In genomic region chr17:12537436-12537835, GRCh38 we compare ENCODE assay signal across 18 cellular contexts.
DNase-seq lines count a peak whose midpoint lies in the region; ATAC-seq, FAIRE-seq and TF ChIP-seq lines count a peak whose summit lies in the region.
"Had no signal": no experiment of that assay in that cellular context is flagged by ENCODE, and none has a peak within 500 bp of the region (broad histone marks: within the 10 kb centered on the region; RNA-seq: fewer than 3 reads in every experiment).

No MANE protein-coding gene starts in this region.

- H3K27ac ChIP-seq in HepG2 (ENCODE audit: extremely low read length, insufficient read depth, low read length): no peak overlapping the region
- no peak overlapping the region for H3K27ac ChIP-seq in right lobe of liver
- H3K27ac ChIP-seq in keratinocyte (ENCODE audit: control insufficient read depth, insufficient read depth, low read length): no peak overlapping the region
- H3K27ac ChIP-seq: 22Rv1, BLaER1 had no signal

- no peak overlapping the region for H3K9ac ChIP-seq in HepG2 (ENCODE audit: insufficient read depth, low read depth, low read length)
- no peak overlapping the region for H3K9ac ChIP-seq in keratinocyte (ENCODE audit: control insufficient read depth, extremely low read depth, insufficient read depth, low read length)
- H3K9ac ChIP-seq: BLaER1 had no signal

- TF ChIP-seq EP300 in HepG2 (IDR thresholded peaks at IDR 0.05; ENCODE audit: low read depth in 2 of 2, low read length in 2 of 2) (no peak), HepG2 (CRISPR knock-in tag; IDR thresholded peaks at IDR 0.05; ENCODE audit: borderline replicate concordance) (no peak)

- TF ChIP-seq CTCF in HepG2 (CRISPR knock-in tag; IDR thresholded peaks at IDR 0.05): no peak
- TF ChIP-seq CTCF in right lobe of liver (IDR thresholded peaks at IDR 0.05): no peak
- no peak for TF ChIP-seq CTCF in bronchial epithelial cell (IDR thresholded peaks at IDR 0.05; ENCODE audit: insufficient read depth, low read length, severe bottlenecking)
- no peak for TF ChIP-seq CTCF in keratinocyte (optimal IDR thresholded peaks at IDR 0.05 in 1 of 3, IDR thresholded peaks at IDR 0.05 in 1 of 3, conservative IDR thresholded peaks at IDR 0.05 in 1 of 3; ENCODE audit: extremely low read depth in 1 of 3, insufficient read depth in 2 of 3, low read length in 3 of 3)

- H3K79me2 ChIP-seq in HepG2 (ENCODE audit: insufficient read depth, low read length): no peaks in the 10 kb centered on the region
- H3K79me2 ChIP-seq in keratinocyte (ENCODE audit: control insufficient read depth, insufficient read depth, low read length): no peaks in the 10 kb centered on the region

- WGBS in HepG2 (ENCODE audit: low lambda C conversion rate): 1% methylated on average over 3 of the region's 3 CpGs
- WGBS in right lobe of liver (ENCODE audit: insufficient coverage, low coverage, low lambda C conversion rate, missing lambda C conversion rate): 58% methylated on average over 3 of the region's 3 CpGs

- TF ChIP-seq POLR2A in HepG2 (IDR thresholded peaks at IDR 0.05; ENCODE audit: insufficient read depth in 1 of 2, low read depth in 2 of 2, low read length in 2 of 2): no peak
- TF ChIP-seq POLR2A in right lobe of liver (IDR thresholded peaks at IDR 0.05): no peak

- FAIRE-seq in HepG2 (lab: Jason Lieb, UNC) (no peak), bronchial epithelial cell (lab: Jason Lieb, UNC) (no peak), keratinocyte (lab: Jason Lieb, UNC) (peak; percentile 44)
- FAIRE-seq: G401.6, GM12891, H54 had no signal

- in situ Hi-C loops in HepG2 (cut with HindIII; ENCODE audit: extremely low pct_ligation_motif_present, low pct_unique_long_range_greater_than_20kb): no loop called here

- H3K9me1 ChIP-seq in keratinocyte (ENCODE audit: control insufficient read depth, extremely low read depth, insufficient read depth, low read length): no peaks in the 10 kb centered on the region

- BruUV-seq in HepG2 (replicated peaks; lab: Mats Ljungman, UMichigan): no TSS peak

- dilution Hi-C loops in keratinocyte (cut with MboI; ENCODE audit: extremely low pct_ligation_motif_present, low sequenced_read_pairs): no loop called here

- DNase-seq in HepG2 (ENCODE audit: low spot score): no peak
- no peak for DNase-seq in right lobe of liver
- peak; percentile 55 for DNase-seq in bronchial epithelial cell (ENCODE audit: low read depth)
- no peak for DNase-seq in keratinocyte (ENCODE audit: low read depth, low spot score)
- DNase-seq in effector CD8-positive, alpha-beta T cell (lab: John Stamatoyannopoulos, UW): no peak
- DNase-seq in Right ventricle myocardium inferior (ENCODE audit: missing footprints): no peak
- DNase-seq: Calu3; CD8-positive, alpha-beta T cell; DMS79 treated with DMSO at 0.1 percent for 48 hours; EL; HCEC 1CT had no signal

- ATAC-seq in HepG2 (no peak), right lobe of liver (no peak), Right ventricle myocardium inferior (no peak), GM19324 (IDR thresholded peaks at IDR 0.05; ENCODE audit: low FRiP score, unreplicated experiment) (no peak)
- ATAC-seq: CD8-positive, alpha-beta T cell; GM23338 had no signal

- H3K36me3 ChIP-seq in HepG2 (replicated peaks in 1 of 2; ENCODE audit: control insufficient read depth in 1 of 2, insufficient read depth in 2 of 2, low read length in 2 of 2) (no peaks in the 10 kb centered on the region), right lobe of liver (no peaks in the 10 kb centered on the region), bronchial epithelial cell (ENCODE audit: control insufficient read depth, insufficient read depth, low read length) (no peaks in the 10 kb centered on the region), keratinocyte (ENCODE audit: control insufficient read depth in 2 of 2, extremely low read depth in 1 of 2, insufficient read depth in 2 of 2, low read length in 2 of 2) (no peaks in the 10 kb centered on the region)
- H3K36me3 ChIP-seq: BLaER1 had no signal

- CTCF ChIA-PET in HepG2 (lab: Yijun Ruan, JAX; ENCODE audit: low intra/inter-chr PET ratio, low total read pairs): no interaction called here

- no peak for TF ChIP-seq RAD21 in HepG2 (CRISPR knock-in tag; IDR thresholded peaks at IDR 0.05)

- H4K20me1 ChIP-seq in HepG2 (ENCODE audit: insufficient read depth, low read length): no peaks in the 10 kb centered on the region
- no peaks in the 10 kb centered on the region for H4K20me1 ChIP-seq in keratinocyte (ENCODE audit: control insufficient read depth, extremely low read depth, insufficient read depth, low read length)
- H4K20me1 ChIP-seq: BLaER1 had no signal

- POLR2A ChIA-PET in HepG2 (lab: Yijun Ruan, JAX): no interaction called here

- H3K4me2 ChIP-seq in HepG2 (ENCODE audit: low read depth, low read length) (no peak overlapping the region), keratinocyte (ENCODE audit: control insufficient read depth, extremely low read depth, insufficient read depth, low read depth, low read length) (no peak overlapping the region)
- H3K4me2 ChIP-seq: BLaER1, GM23338 had no signal

- no peak overlapping the region for H3K4me3 ChIP-seq in HepG2 (replicated peaks in 1 of 3; ENCODE audit: insufficient read depth in 1 of 3, low read depth in 2 of 3, low read length in 3 of 3)
- H3K4me3 ChIP-seq in right lobe of liver: no peak overlapping the region
- no peak overlapping the region for H3K4me3 ChIP-seq in bronchial epithelial cell (ENCODE audit: low read depth, low read length)
- H3K4me3 ChIP-seq in keratinocyte (ENCODE audit: control insufficient read depth in 2 of 3, extremely low read depth in 1 of 3, insufficient read depth in 2 of 3, low read depth in 1 of 3, low read length in 3 of 3): no peak overlapping the region
- H3K4me3 ChIP-seq: BLaER1, GM23338 had no signal

- H3K9me3 ChIP-seq in HepG2 (ENCODE audit: low read length): no peaks in the 10 kb centered on the region
- no peaks in the 10 kb centered on the region for H3K9me3 ChIP-seq in right lobe of liver
- H3K9me3 ChIP-seq in keratinocyte (ENCODE audit: control insufficient read depth, low read depth, low read length): no peaks in the 10 kb centered on the region
- H3K9me3 ChIP-seq: BLaER1 had no signal

- no peak overlapping the region for H2AFZ ChIP-seq in HepG2 (ENCODE audit: low read length)
- no peak overlapping the region for H2AFZ ChIP-seq in keratinocyte (ENCODE audit: control insufficient read depth, low read length)
- H2AFZ ChIP-seq: GM23338 had no signal

- H3K4me1 ChIP-seq in HepG2 (ENCODE audit: insufficient read depth, low read length): no peaks in the 10 kb centered on the region
- H3K4me1 ChIP-seq in right lobe of liver: no peaks in the 10 kb centered on the region
- H3K4me1 ChIP-seq in keratinocyte (ENCODE audit: control insufficient read depth, extremely low read depth, insufficient read depth, low read length): no peaks in the 10 kb centered on the region
- H3K4me1 ChIP-seq: BLaER1 had no signal

- intact Hi-C loops in HepG2 (cut with micrococcal nuclease; ENCODE audit: unreplicated experiment) (no loop called here), right lobe of liver (cut with DNase I) (no loop called here), Right ventricle myocardium inferior (cut with DNase I) (no loop called here)

- H3K27me3 ChIP-seq in HepG2 (ENCODE audit: control insufficient read depth in 1 of 2, insufficient read depth in 2 of 2, low read length in 2 of 2): no peaks in the 10 kb centered on the region
- H3K27me3 ChIP-seq in right lobe of liver: no peaks in the 10 kb centered on the region
- H3K27me3 ChIP-seq in bronchial epithelial cell (ENCODE audit: control insufficient read depth, insufficient read depth, low read length): no peaks in the 10 kb centered on the region
- no peaks in the 10 kb centered on the region for H3K27me3 ChIP-seq in keratinocyte (ENCODE audit: control insufficient read depth, extremely low read depth, insufficient read depth, low read length)
- H3K27me3 ChIP-seq: BLaER1 had no signal

TF ChIP-seq in HepG2, 621 proteins besides CTCF, POLR2A, EP300 and RAD21 (continues in another document):
- TF ChIP-seq ZNF512 (CRISPR knock-in tag; IDR thresholded peaks at IDR 0.05) (no peak), ZNF382 (CRISPR knock-in tag; IDR thresholded peaks at IDR 0.05; ENCODE audit: borderline replicate concordance) (no peak), ZFP41 (CRISPR knock-in tag; IDR thresholded peaks at IDR 0.05; ENCODE audit: borderline replicate concordance) (no peak), PHF20 (CRISPR knock-in tag; IDR thresholded peaks at IDR 0.05) (no peak), MAFF (IDR thresholded peaks at IDR 0.05; ENCODE audit: low read depth, low read length) (0 out of 2 replicates have a peak, but pooled peaks have one; percentile 11), ATF7 (IDR thresholded peaks at IDR 0.05) (no peak), ATF7 (CRISPR knock-in tag; IDR thresholded peaks at IDR 0.05) (no peak), ZSCAN22 (CRISPR knock-in tag; IDR thresholded peaks at IDR 0.05) (no peak)
- TF ChIP-seq, protein P1, sequence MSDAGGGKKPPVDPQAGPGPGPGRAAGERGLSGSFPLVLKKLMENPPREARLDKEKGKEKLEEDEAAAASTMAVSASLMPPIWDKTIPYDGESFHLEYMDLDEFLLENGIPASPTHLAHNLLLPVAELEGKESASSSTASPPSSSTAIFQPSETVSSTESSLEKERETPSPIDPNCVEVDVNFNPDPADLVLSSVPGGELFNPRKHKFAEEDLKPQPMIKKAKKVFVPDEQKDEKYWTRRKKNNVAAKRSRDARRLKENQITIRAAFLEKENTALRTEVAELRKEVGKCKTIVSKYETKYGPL (CRISPR knock-in tag; IDR thresholded peaks at IDR 0.05): no peak
- TF ChIP-seq, protein P2, sequence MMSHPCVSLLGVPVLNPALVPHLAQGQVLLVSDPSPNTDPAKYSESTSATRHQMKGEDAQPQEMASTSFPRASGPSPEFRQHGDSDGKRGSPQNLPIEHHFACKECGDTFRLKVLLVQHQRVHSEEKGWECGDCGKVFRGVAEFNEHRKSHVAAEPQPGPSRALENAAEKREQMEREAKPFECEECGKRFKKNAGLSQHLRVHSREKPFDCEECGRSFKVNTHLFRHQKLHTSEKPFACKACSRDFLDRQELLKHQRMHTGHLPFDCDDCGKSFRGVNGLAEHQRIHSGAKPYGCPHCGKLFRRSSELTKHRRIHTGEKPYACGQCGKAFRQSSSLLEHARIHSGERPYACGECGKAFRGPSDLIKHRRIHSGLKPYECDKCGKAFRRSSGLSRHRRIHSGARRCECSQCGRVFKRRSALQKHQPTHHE (CRISPR knock-in tag; IDR thresholded peaks at IDR 0.05; ENCODE audit: borderline replicate concordance): no peak
